ENCODE assay signal across 1 cellular context in the genomic region with DNA sequence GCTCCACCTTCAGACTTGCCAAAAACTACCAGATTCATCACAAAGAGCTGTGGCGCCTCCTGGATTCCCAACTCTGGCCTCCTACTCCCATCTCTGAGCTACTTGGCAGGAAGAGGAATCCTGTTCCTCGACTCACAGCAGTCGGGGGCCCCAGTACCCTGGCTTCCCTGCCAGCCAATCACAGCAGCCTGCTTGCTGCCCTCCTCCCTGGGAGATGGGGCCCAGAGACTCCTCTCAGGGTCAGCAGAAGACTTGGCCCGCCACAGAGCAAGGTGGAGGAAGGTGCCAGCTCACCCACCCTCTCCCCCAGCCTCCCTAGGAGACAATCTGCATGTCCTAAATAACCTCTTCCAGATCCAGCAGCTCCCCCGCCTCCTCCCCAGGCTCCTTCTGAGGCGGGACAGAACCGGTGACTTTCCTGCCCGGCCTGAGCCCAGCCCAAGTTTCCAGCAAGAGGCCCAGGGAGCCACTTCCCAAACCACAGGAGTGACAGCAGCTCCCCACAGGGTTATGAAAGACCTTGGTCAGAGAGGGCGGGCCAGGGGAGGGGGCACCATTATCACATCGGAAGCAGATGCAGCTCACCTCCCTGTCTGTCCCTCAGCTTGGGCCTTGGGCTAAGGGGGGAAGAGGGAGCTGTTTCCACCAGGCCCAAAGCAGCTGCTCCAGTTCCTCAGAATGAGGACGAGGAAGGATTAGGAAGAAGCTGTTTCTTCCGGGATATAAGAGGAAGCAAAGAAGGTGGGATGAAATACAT.
TF ChIP-seq lines count a peak whose summit lies in the region.

No MANE protein-coding gene starts in this region.

TF ChIP-seq in endothelial cell of umbilical vein, 7 proteins besides CTCF, POLR2A, EP300 and RAD21:
- TF ChIP-seq FOS (IDR thresholded peaks at IDR 0.05; ENCODE audit: borderline replicate concordance, insufficient read depth, low read length) (no peak), GATA2 (IDR thresholded peaks at IDR 0.05; ENCODE audit: insufficient read depth, insufficient read length, low read depth, low read length) (no peak), POLR2AphosphoS5 (IDR thresholded peaks at IDR 0.05; ENCODE audit: insufficient read depth, low read depth, low read length) (no peak), MYC (IDR thresholded peaks at IDR 0.05; ENCODE audit: low read depth, low read length) (no peak), EZH2 (IDR thresholded peaks at IDR 0.05; ENCODE audit: borderline replicate concordance, low read depth, low read length, severe bottlenecking) (no peak)
TF ChIP-seq in endothelial cell of umbilical vein: peak in this region for 0.
